ENCODE assay signal across 8 cellular contexts in genomic region chr17:80791758-80792284, GRCh38.
A peak's percentile ranks its signal among the peaks of the same experiment; 100 is the strongest.
DNase-seq lines count a peak whose midpoint lies in the region; ATAC-seq and TF ChIP-seq lines count a peak whose summit lies in the region.

No MANE protein-coding gene starts in this region.

- no peak overlapping the region for H3K9ac ChIP-seq in MM.1S (ENCODE audit: low read length)

- no peaks in the 10 kb centered on the region for H3K36me3 ChIP-seq in right atrium auricular region
- no peaks in the 10 kb centered on the region for H3K36me3 ChIP-seq in MM.1S (replicated peaks; ENCODE audit: insufficient read depth, low read length)

- H3F3A ChIP-seq in MM.1S (ENCODE audit: insufficient read depth, low read length), result no peaks in the 10 kb centered on the region

- peak overlapping the region; percentile 44 to 53 for H3K27ac ChIP-seq in right atrium auricular region
- no peak overlapping the region for H3K27ac ChIP-seq in MM.1S (ENCODE audit: low read length)

- H3K4me1 ChIP-seq in right atrium auricular region (peaks cover 0 to 47% of the 10 kb centered on the region in 2 donors), MM.1S (ENCODE audit: low read length) (no peaks in the 10 kb centered on the region)

- TF ChIP-seq CTCF in right atrium auricular region (IDR thresholded peaks at IDR 0.05), result no peak
- TF ChIP-seq CTCF in MM.1S (IDR thresholded peaks at IDR 0.05; ENCODE audit: low read length), result no peak
- no peak for TF ChIP-seq CTCF in GM10248 (IDR thresholded peaks at IDR 0.05; ENCODE audit: control extremely low read depth, extremely low read depth, low read depth, missing control alignments)

- no peaks in the 10 kb centered on the region for H4K20me1 ChIP-seq in MM.1S (ENCODE audit: insufficient read depth, low read length)

- H3K36me3 Mint-ChIP-seq in activated naive CD4-positive, alpha-beta T cell treated with anti-CD3 and anti-CD28 coated beads, Interleukin-2, amount 50 U/mL, for 72 hours, result peaks cover 61 to 64% of the 10 kb centered on the region in 2 donors

- H3K79me2 ChIP-seq in MM.1S (ENCODE audit: low read length), result no peaks in the 10 kb centered on the region

- H3K4me3 ChIP-seq in right atrium auricular region, result no peak overlapping the region
- H3K4me3 ChIP-seq in MM.1S (ENCODE audit: low read length), result no peak overlapping the region

- H3K9me3 ChIP-seq in right atrium auricular region (no peaks in the 10 kb centered on the region), MM.1S (replicated peaks; ENCODE audit: insufficient read depth, low read length) (no peaks in the 10 kb centered on the region)

- peak overlapping the region; percentile 99 for H3K27ac Mint-ChIP-seq in activated naive CD4-positive, alpha-beta T cell treated with anti-CD3 and anti-CD28 coated beads, Interleukin-2, amount 50 U/mL, for 72 hours

- no peak overlapping the region for H2AFZ ChIP-seq in MM.1S (ENCODE audit: low read length)

- no peaks in the 10 kb centered on the region for H3K9me2 ChIP-seq in MM.1S (replicated peaks; ENCODE audit: insufficient read depth, low read length)

- DNase-seq in AG08395 (ENCODE audit: low spot score) (peak; percentile 92), NCI-H446 treated with DMSO at 0.1 percent for 48 hours (lab: John Stamatoyannopoulos, UW) (peak; percentile 68), right atrium auricular region (ENCODE audit: low spot score) (peak; percentile 91), MM.1S (no peak), NCI-H345 (lab: John Stamatoyannopoulos, UW) (no peak), GM10248 (ENCODE audit: extremely low spot score) (no peak)
- DNase-seq in activated naive CD4-positive, alpha-beta T cell treated with anti-CD3 and anti-CD28 coated beads, Interleukin-2, amount 50 U/mL, for 72 hours (ENCODE audit: low spot score in 2 of 2), result peak; percentile 68 to 81
- DNase-seq in stimulated activated CD4-positive, alpha-beta T cell treated with anti-CD3 and anti-CD28 coated beads, Interleukin-15, amount 100 ng/mL, for 24 hours, result peak; percentile 78

- CTCF ChIA-PET in GM10248 (lab: Yijun Ruan, JAX), result interaction anchor here (1.1 to 3.0 kb wide), 6 partner anchors 8 to 134 kb away, joined by 3 to 13 read pairs (median 4); no protein-coding TSS in a partner anchor

- POLR2A ChIA-PET in GM10248 (lab: Yijun Ruan, JAX), result no interaction called here

- peaks cover 16 to 17% of the 10 kb centered on the region in 2 donors for H3K9me3 Mint-ChIP-seq in activated naive CD4-positive, alpha-beta T cell treated with anti-CD3 and anti-CD28 coated beads, Interleukin-2, amount 50 U/mL, for 72 hours

- no peak overlapping the region for H3K4me2 ChIP-seq in MM.1S (ENCODE audit: low read depth, low read length)

- peak; percentile 70 to 81 for ATAC-seq in activated naive CD4-positive, alpha-beta T cell treated with anti-CD3 and anti-CD28 coated beads, Interleukin-2, amount 50 U/mL, for 72 hours

- no peaks in the 10 kb centered on the region for H3K27me3 ChIP-seq in right atrium auricular region
- no peaks in the 10 kb centered on the region for H3K27me3 ChIP-seq in MM.1S (replicated peaks; ENCODE audit: insufficient read depth, low read length)

Comparison
In these comparisons a context has a peak if more than half of its experiments do, and no peak if none do; other contexts are left out.
1. DNase-seq: peak in AG08395 (single experiment), NCI-H446 treated with DMSO at 0.1 percent for 48 hours (single experiment), activated naive CD4-positive, alpha-beta T cell treated with anti-CD3 and anti-CD28 coated beads, Interleukin-2, amount 50 U/mL, for 72 hours (2 of 2), right atrium auricular region (single experiment) and stimulated activated CD4-positive, alpha-beta T cell treated with anti-CD3 and anti-CD28 coated beads, Interleukin-15, amount 100 ng/mL, for 24 hours (single experiment); none in MM.1S (single experiment), NCI-H345 (single experiment) and GM10248 (single experiment).